In the genomic region with DNA sequence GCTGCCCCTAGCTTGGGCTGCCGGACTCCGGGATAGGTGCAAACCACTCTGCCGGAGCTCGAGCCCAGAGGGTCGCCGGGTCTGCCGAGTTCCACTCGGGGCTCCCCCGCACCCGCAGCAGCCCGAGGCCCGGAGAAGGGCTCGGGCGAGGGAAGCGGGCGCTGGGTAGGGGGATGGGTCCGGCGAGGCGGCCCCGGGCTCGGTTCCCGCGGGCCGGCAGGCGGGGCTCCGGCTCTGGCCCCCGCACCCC, we compare ENCODE assay signal across 8 cellular contexts. TPM values are rescaled to one million over a fixed set of nuclear protein-coding genes. Genes with fewer than 3 reads are reported as not detected.
DNase-seq lines count a peak whose midpoint lies in the region; ATAC-seq and TF ChIP-seq lines count a peak whose summit lies in the region.

No MANE protein-coding gene starts in this region.

- H3K4me3 ChIP-seq in left ventricle myocardium inferior (peak overlapping the region; percentile 91), skeletal muscle tissue (ENCODE audit: low read length in 3 of 3) (peak overlapping the region; percentile 92 to 96 (median 95))

- H3K36me3 Mint-ChIP-seq in activated T-cell treated with anti-CD3 and anti-CD28 coated beads, Interleukin-2, amount 50 U/mL, for 24 hours (ENCODE audit: low read depth) = peaks cover 35% of the 10 kb centered on the region
- no peaks in the 10 kb centered on the region for H3K36me3 Mint-ChIP-seq in WTC11

- DNase-seq in activated T-cell treated with anti-CD3 and anti-CD28 coated beads, Interleukin-2, amount 50 U/mL, for 24 hours = peak; percentile 73
- DNase-seq in activated T-cell treated with anti-CD3 and anti-CD28 coated beads, Interleukin-2, amount 50 U/mL, for 1 hour = no peak
- DNase-seq in WTC11 (ENCODE audit: low spot score) = no peak
- DNase-seq in left ventricle myocardium inferior = no peak
- no peak for DNase-seq in AG08395 (ENCODE audit: low spot score)
- DNase-seq in DMS153 (lab: John Stamatoyannopoulos, UW) = no peak

- peak overlapping the region; percentile 95 to 97 (median 96) for H3K9ac ChIP-seq in skeletal muscle tissue (ENCODE audit: low read depth in 1 of 3, low read length in 3 of 3)

- peak overlapping the region; percentile 95 for H3K27ac Mint-ChIP-seq in activated T-cell treated with anti-CD3 and anti-CD28 coated beads, Interleukin-2, amount 50 U/mL, for 24 hours
- peak overlapping the region; percentile 99 for H3K27ac Mint-ChIP-seq in WTC11

- H3K27me3 ChIP-seq in left ventricle myocardium inferior (ENCODE audit: low read depth) = no peaks in the 10 kb centered on the region
- H3K27me3 ChIP-seq in skeletal muscle tissue (ENCODE audit: control insufficient read depth in 3 of 3, insufficient read depth in 3 of 3, low read length in 3 of 3) = no peaks in the 10 kb centered on the region

- ATAC-seq in HG02973 (IDR thresholded peaks at IDR 0.05; ENCODE audit: unreplicated experiment) (peak; percentile 18), WTC11 (peak; percentile 40)

- H3K27ac ChIP-seq in left ventricle myocardium inferior (replicated peaks) (peak overlapping the region; percentile 99), skeletal muscle tissue (ENCODE audit: low read depth, low read length) (peak overlapping the region; percentile 98)

- TF ChIP-seq CTCF in WTC11 (IDR thresholded peaks at IDR 0.05) (no peak), left ventricle myocardium inferior (IDR thresholded peaks at IDR 0.05; ENCODE audit: borderline replicate concordance) (no peak)

- H3K9me3 Mint-ChIP-seq in activated T-cell treated with anti-CD3 and anti-CD28 coated beads, Interleukin-2, amount 50 U/mL, for 24 hours = no peaks in the 10 kb centered on the region
- no peaks in the 10 kb centered on the region for H3K9me3 Mint-ChIP-seq in WTC11

- H3K4me1 ChIP-seq in left ventricle myocardium inferior = peaks cover 71% of the 10 kb centered on the region
- H3K4me1 ChIP-seq in skeletal muscle tissue (ENCODE audit: control insufficient read depth in 3 of 3, insufficient read depth in 3 of 3, low read length in 3 of 3) = peaks cover 5 to 26% (median 10%) of the 10 kb centered on the region in 3 donors

- POLR2A ChIA-PET in WTC11 (lab: Charles Lee) = no interaction called here

- CTCF ChIA-PET in WTC11 (lab: Charles Lee) = no interaction called here

- peak overlapping the region; percentile 91 for H3K4me3 Mint-ChIP-seq in activated T-cell treated with anti-CD3 and anti-CD28 coated beads, Interleukin-2, amount 50 U/mL, for 24 hours
- H3K4me3 Mint-ChIP-seq in WTC11 = peak overlapping the region; percentile 94

- peaks cover 17% of the 10 kb centered on the region for H3K27me3 Mint-ChIP-seq in activated T-cell treated with anti-CD3 and anti-CD28 coated beads, Interleukin-2, amount 50 U/mL, for 24 hours
- no peaks in the 10 kb centered on the region for H3K27me3 Mint-ChIP-seq in WTC11 (ENCODE audit: low read depth)

- intact Hi-C loops in left ventricle myocardium inferior (cut with micrococcal nuclease) = no loop called here

- H3K4me1 Mint-ChIP-seq in activated T-cell treated with anti-CD3 and anti-CD28 coated beads, Interleukin-2, amount 50 U/mL, for 24 hours (ENCODE audit: low read depth) = peaks cover 56% of the 10 kb centered on the region
- peaks cover 39% of the 10 kb centered on the region for H3K4me1 Mint-ChIP-seq in WTC11

- H3K9me3 ChIP-seq in left ventricle myocardium inferior (replicated peaks) = no peaks in the 10 kb centered on the region
- H3K9me3 ChIP-seq in skeletal muscle tissue (ENCODE audit: control insufficient read depth in 3 of 3, low read length in 3 of 3) = no peaks in the 10 kb centered on the region

- H3K36me3 ChIP-seq in left ventricle myocardium inferior = peaks cover under 1% of the 10 kb centered on the region
- H3K36me3 ChIP-seq in skeletal muscle tissue (ENCODE audit: control insufficient read depth in 3 of 3, insufficient read depth in 3 of 3, low read length in 3 of 3) = no peaks in the 10 kb centered on the region

TF ChIP-seq in WTC11, 78 proteins besides CTCF, POLR2A, EP300 and RAD21:
- TF ChIP-seq, protein P1, sequence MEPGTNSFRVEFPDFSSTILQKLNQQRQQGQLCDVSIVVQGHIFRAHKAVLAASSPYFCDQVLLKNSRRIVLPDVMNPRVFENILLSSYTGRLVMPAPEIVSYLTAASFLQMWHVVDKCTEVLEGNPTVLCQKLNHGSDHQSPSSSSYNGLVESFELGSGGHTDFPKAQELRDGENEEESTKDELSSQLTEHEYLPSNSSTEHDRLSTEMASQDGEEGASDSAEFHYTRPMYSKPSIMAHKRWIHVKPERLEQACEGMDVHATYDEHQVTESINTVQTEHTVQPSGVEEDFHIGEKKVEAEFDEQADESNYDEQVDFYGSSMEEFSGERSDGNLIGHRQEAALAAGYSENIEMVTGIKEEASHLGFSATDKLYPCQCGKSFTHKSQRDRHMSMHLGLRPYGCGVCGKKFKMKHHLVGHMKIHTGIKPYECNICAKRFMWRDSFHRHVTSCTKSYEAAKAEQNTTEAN (CRISPR knock-in tag; IDR thresholded peaks at IDR 0.05) = no peak
- TF ChIP-seq NFYB (CRISPR knock-in tag; conservative IDR thresholded peaks at IDR 0.05; ENCODE audit: low read depth) (no peak), JAZF1 (CRISPR knock-in tag; IDR thresholded peaks at IDR 0.05) (no peak), ZNF416 (CRISPR knock-in tag; IDR thresholded peaks at IDR 0.05) (no peak), TCF7 (CRISPR knock-in tag; IDR thresholded peaks at IDR 0.05; ENCODE audit: low read depth) (no peak)
- TF ChIP-seq, protein P2, sequence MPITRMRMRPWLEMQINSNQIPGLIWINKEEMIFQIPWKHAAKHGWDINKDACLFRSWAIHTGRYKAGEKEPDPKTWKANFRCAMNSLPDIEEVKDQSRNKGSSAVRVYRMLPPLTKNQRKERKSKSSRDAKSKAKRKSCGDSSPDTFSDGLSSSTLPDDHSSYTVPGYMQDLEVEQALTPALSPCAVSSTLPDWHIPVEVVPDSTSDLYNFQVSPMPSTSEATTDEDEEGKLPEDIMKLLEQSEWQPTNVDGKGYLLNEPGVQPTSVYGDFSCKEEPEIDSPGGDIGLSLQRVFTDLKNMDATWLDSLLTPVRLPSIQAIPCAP (CRISPR knock-in tag; IDR thresholded peaks at IDR 0.05) = no peak

RNA-seq across cellular contexts. Expression of gene RICTOR, which starts 0.5 kb away (rescaled TPM):
- total RNA-seq in WTC11 (2021) = 20.7 to 23.0 TPM (median 22.4 TPM) in 3 replicates
- total RNA-seq in left ventricle myocardium inferior = 35.0 TPM
- 32.9 TPM for total RNA-seq in skeletal muscle tissue
